In genomic region chr19:54256250-54257115, GRCh38 we compare ENCODE assay signal across 20 cellular contexts. TPM values are rescaled to one million over a fixed set of nuclear protein-coding genes. Genes with fewer than 3 reads are reported as not detected.
DNase-seq lines count a peak whose midpoint lies in the region; ATAC-seq and TF ChIP-seq lines count a peak whose summit lies in the region.
"Had no signal": no experiment of that assay in that cellular context is flagged by ENCODE, and none has a peak within 500 bp of the region (broad histone marks: within the 10 kb centered on the region; RNA-seq: fewer than 3 reads in every experiment).

No MANE protein-coding gene starts in this region.

- H3K36me3 Mint-ChIP-seq in chondrocyte (ENCODE audit: low read depth): no peaks in the 10 kb centered on the region
- H3K36me3 Mint-ChIP-seq in naive thymus-derived CD8-positive, alpha-beta T cell: no peaks in the 10 kb centered on the region
- H3K36me3 Mint-ChIP-seq: CD14-positive monocyte had no signal

- H3K4me3 Mint-ChIP-seq in chondrocyte (ENCODE audit: unreplicated experiment): no peak overlapping the region
- H3K4me3 Mint-ChIP-seq in naive thymus-derived CD8-positive, alpha-beta T cell: no peak overlapping the region

- H3K36me3 ChIP-seq in heart right ventricle (no peaks in the 10 kb centered on the region), lower lobe of right lung (no peaks in the 10 kb centered on the region), spleen (peaks cover 0 to 28% (median 0%) of the 10 kb centered on the region in 6 donors), tibial nerve (no peaks in the 10 kb centered on the region)

- intact Hi-C loops in heart right ventricle (cut with DNase I) (no loop called here), left cardiac atrium (cut with DNase I) (no loop called here), lower lobe of right lung (cut with DNase I) (no loop called here), spleen (cut with DNase I; ENCODE audit: low total_unique reads) (no loop called here)

- DNase-seq in heart right ventricle: no peak
- DNase-seq in left cardiac atrium: no peak
- DNase-seq in chondrocyte (ENCODE audit: low spot score): peak; percentile 80
- no peak for DNase-seq in lower lobe of right lung
- no peak for DNase-seq in spleen
- DNase-seq in tibial nerve (ENCODE audit: low spot score in 2 of 2): no peak
- no peak for DNase-seq in HuH-7 (ENCODE audit: low spot score)
- DNase-seq in naive thymus-derived CD8-positive, alpha-beta T cell: no peak
- DNase-seq: DMS 273 treated with DMSO at 0.1 percent for 48 hours, GDM1, GM23248, NCI-H1436 treated with DMSO at 0.1 percent for 48 hours, NCI-H2081, NCI-H510A, NCI-H82, PC-3 had no signal

- POLR2A ChIA-PET in naive thymus-derived CD8-positive, alpha-beta T cell (lab: Charles Lee): no interaction called here

- H3K27ac ChIP-seq in heart right ventricle: peak overlapping the region in 4 of 10 donors; percentile 34 to 75 (median 46)
- no peak overlapping the region for H3K27ac ChIP-seq in lower lobe of right lung
- peak overlapping the region; percentile 27 to 77 (median 63) for H3K27ac ChIP-seq in spleen
- no peak overlapping the region for H3K27ac ChIP-seq in tibial nerve
- H3K27ac ChIP-seq: GM23248, RWPE1 had no signal

- peaks cover 23% of the 10 kb centered on the region for H3K27me3 Mint-ChIP-seq in chondrocyte (ENCODE audit: low read depth)
- peaks cover 0 to 22% (median 8%) of the 10 kb centered on the region in 5 donors for H3K27me3 Mint-ChIP-seq in naive thymus-derived CD8-positive, alpha-beta T cell

- H3K27ac Mint-ChIP-seq in chondrocyte (ENCODE audit: unreplicated experiment): no peak overlapping the region
- H3K27ac Mint-ChIP-seq in naive thymus-derived CD8-positive, alpha-beta T cell: no peak overlapping the region

- TF ChIP-seq POLR2A in spleen (IDR thresholded peaks at IDR 0.05): no peak
- TF ChIP-seq POLR2A in tibial nerve (IDR thresholded peaks at IDR 0.05): no peak

- no peak for TF ChIP-seq EP300 in tibial nerve (IDR thresholded peaks at IDR 0.05)

- H3K27me3 ChIP-seq in heart right ventricle (peaks cover 0 to 62% (median 51%) of the 10 kb centered on the region in 7 donors), lower lobe of right lung (ENCODE audit: low read depth) (peaks cover 36% of the 10 kb centered on the region), spleen (replicated peaks in 1 of 7) (peaks cover 0 to 59% (median 0%) of the 10 kb centered on the region in 7 donors), tibial nerve (peaks cover 0 to 34% of the 10 kb centered on the region in 2 donors)

- H3K4me1 ChIP-seq in heart right ventricle (peaks cover 0 to 9% (median 0%) of the 10 kb centered on the region in 9 donors), lower lobe of right lung (no peaks in the 10 kb centered on the region), spleen (peaks cover 0 to 55% (median 17%) of the 10 kb centered on the region in 6 donors), tibial nerve (no peaks in the 10 kb centered on the region)

- WGBS in heart right ventricle, 2 donors: 65 to 66% methylated on average over 19 of the region's 19 CpGs
- WGBS in spleen, 5 donors: 63 to 76% (median 71%) methylated on average over 13 to 19 of the region's 19 CpGs
- WGBS in tibial nerve, 2 donors: 67 to 77% methylated on average over 13 to 17 of the region's 19 CpGs

- H3K9me3 ChIP-seq in heart right ventricle: no peaks in the 10 kb centered on the region
- H3K9me3 ChIP-seq in lower lobe of right lung: no peaks in the 10 kb centered on the region
- no peaks in the 10 kb centered on the region for H3K9me3 ChIP-seq in spleen
- no peaks in the 10 kb centered on the region for H3K9me3 ChIP-seq in tibial nerve

- H3K4me1 Mint-ChIP-seq in chondrocyte (ENCODE audit: low read depth): no peaks in the 10 kb centered on the region
- no peaks in the 10 kb centered on the region for H3K4me1 Mint-ChIP-seq in naive thymus-derived CD8-positive, alpha-beta T cell

- TF ChIP-seq CTCF in heart right ventricle (IDR thresholded peaks at IDR 0.05): no peak
- no peak for TF ChIP-seq CTCF in chondrocyte (IDR thresholded peaks at IDR 0.05)
- TF ChIP-seq CTCF in lower lobe of right lung (IDR thresholded peaks at IDR 0.05): no peak
- TF ChIP-seq CTCF in spleen (IDR thresholded peaks at IDR 0.05 in 8 of 11, conservative IDR thresholded peaks at IDR 0.05 in 3 of 11): no peak
- TF ChIP-seq CTCF in tibial nerve (IDR thresholded peaks at IDR 0.05): no peak

- no peaks in the 10 kb centered on the region for H3K9me3 Mint-ChIP-seq in chondrocyte (ENCODE audit: low read depth)
- H3K9me3 Mint-ChIP-seq in naive thymus-derived CD8-positive, alpha-beta T cell: no peaks in the 10 kb centered on the region

- peak in 2 of 8 donors; percentile 36 to 48 for ATAC-seq in heart right ventricle
- no peak for ATAC-seq in left cardiac atrium
- ATAC-seq in lower lobe of right lung: no peak
- no peak for ATAC-seq in naive thymus-derived CD8-positive, alpha-beta T cell
- ATAC-seq: GM12878, K562, PC-3 had no signal

- H3K4me3 ChIP-seq in heart right ventricle (peak overlapping the region in 6 of 10 donors; percentile 2 to 47 (median 30)), lower lobe of right lung (peak overlapping the region; percentile 21), spleen (peak overlapping the region in 7 of 8 donors; percentile 6 to 62 (median 31)), tibial nerve (peak overlapping the region in 1 of 4 donors; percentile 34)
- H3K4me3 ChIP-seq: GM12878, GM23248, K562 had no signal

RNA-seq across cellular contexts. Expression of gene LILRB5, which starts 0.6 kb away (rescaled TPM):
- total RNA-seq in heart right ventricle (10 to 100 TPM in 2 of 10 donors, 1 to 10 TPM in 8; 1.6 to 10.6 (median 3.2) TPM), left cardiac atrium (10 to 100 TPM; 15.1 to 21.4 TPM), chondrocyte (not detected in 3 replicates), lower lobe of right lung (16.0 TPM), spleen (100 to 1,000 TPM in 1 of 7 donors, 10 to 100 TPM in 6; 38.9 to 112 (median 79.6) TPM), tibial nerve (10 to 100 TPM in 3 of 4 donors, 1 to 10 TPM in 1; 8.3 to 49.5 (median 17.0) TPM)
- polyA plus RNA-seq in heart right ventricle (1 to 10 TPM; 1.8 to 9.1 TPM), spleen (10 to 100 TPM in 2 of 3 donors, 1 to 10 TPM in 1; 3.8 to 41.2 (median 23.9) TPM)
- under 1 TPM; 0.22 to 0.52 TPM for total RNA-seq in naive thymus-derived CD8-positive, alpha-beta T cell
- not detected for polyA plus RNA-seq in naive thymus-derived CD8-positive, alpha-beta T cell
- total RNA-seq: GM23248, K562, PC-3 had no signal
- polyA plus RNA-seq: GM23248, K562 had no signal

RNA-seq across cellular contexts. Expression of gene LILRA6, which starts 13.9 kb away (rescaled TPM):
- 1 to 10 TPM in 6 of 10 donors, under 1 TPM in 3, not detected in 1; 0.48 to 9.4 (median 1.3) TPM for total RNA-seq in heart right ventricle
- 1 to 10 TPM; 1.1 to 1.5 TPM for polyA plus RNA-seq in heart right ventricle
- total RNA-seq in left cardiac atrium: 1 to 10 TPM; 6.0 to 6.5 TPM
- total RNA-seq in chondrocyte: not detected in 3 replicates
- total RNA-seq in lower lobe of right lung: 36.9 TPM
- 10 to 100 TPM; 21.5 to 77.5 (median 38.3) TPM for total RNA-seq in spleen
- polyA plus RNA-seq in spleen: 1 to 10 TPM; 1.2 to 8.2 (median 6.7) TPM
- 10 to 100 TPM in 1 of 4 donors, 1 to 10 TPM in 1, under 1 TPM in 2; 0.22 to 10.2 (median 0.90) TPM for total RNA-seq in tibial nerve
- under 1 TPM; 0.25 to 0.39 TPM for total RNA-seq in naive thymus-derived CD8-positive, alpha-beta T cell
- polyA plus RNA-seq in naive thymus-derived CD8-positive, alpha-beta T cell: not detected
- total RNA-seq: GM23248, K562, PC-3 had no signal
- polyA plus RNA-seq: GM23248 had no signal

RNA-seq across cellular contexts. Expression of gene LILRB2, which starts 24.4 kb away (rescaled TPM):
- total RNA-seq in heart right ventricle (10 to 100 TPM in 1 of 10 donors, 1 to 10 TPM in 9; 1.1 to 20.1 (median 2.0) TPM), left cardiac atrium (1 to 10 TPM; 3.3 to 5.5 TPM), chondrocyte (not detected in 3 replicates), lower lobe of right lung (26.1 TPM), spleen (100 to 1,000 TPM in 3 of 7 donors, 10 to 100 TPM in 4; 52.9 to 209 (median 94.5) TPM), tibial nerve (1 to 10 TPM; 1.6 to 8.4 (median 4.4) TPM)
- polyA plus RNA-seq in heart right ventricle (1 to 10 TPM; 2.6 to 2.8 TPM), spleen (10 to 100 TPM; 10.2 to 26.0 (median 23.8) TPM)
- under 1 TPM; 0.47 TPM for total RNA-seq in naive thymus-derived CD8-positive, alpha-beta T cell
- not detected for polyA plus RNA-seq in naive thymus-derived CD8-positive, alpha-beta T cell
- total RNA-seq: GM23248, K562, PC-3 had no signal
- polyA plus RNA-seq: GM23248, K562 had no signal

RNA-seq across cellular contexts. Expression of gene LILRB3, which starts 33.7 kb away (rescaled TPM):
- total RNA-seq in heart right ventricle (10 to 100 TPM in 1 of 10 donors, 1 to 10 TPM in 6, under 1 TPM in 3; 0.71 to 18.3 (median 2.0) TPM), left cardiac atrium (10 to 100 TPM in 1 of 2 donors, 1 to 10 TPM in 1; 8.5 to 10.5 TPM), chondrocyte (not detected in 3 replicates), lower lobe of right lung (85.6 TPM), spleen (100 to 1,000 TPM in 3 of 7 donors, 10 to 100 TPM in 4; 61.5 to 443 (median 97.5) TPM), tibial nerve (10 to 100 TPM in 2 of 4 donors, 1 to 10 TPM in 2; 4.4 to 98.1 (median 16.5) TPM)
- polyA plus RNA-seq in heart right ventricle (1 to 10 TPM; 2.5 TPM), spleen (10 to 100 TPM in 2 of 3 donors, 1 to 10 TPM in 1; 6.4 to 24.6 (median 22.5) TPM)
- under 1 TPM in 1 of 2 experiments, not detected in 1; 0.62 TPM for total RNA-seq in naive thymus-derived CD8-positive, alpha-beta T cell
- not detected for polyA plus RNA-seq in naive thymus-derived CD8-positive, alpha-beta T cell
- total RNA-seq: GM23248, K562, PC-3 had no signal

RNA-seq across cellular contexts. Expression of gene RPS9, which starts 55.8 kb away (rescaled TPM):
- 100 to 1,000 TPM; 550 to 734 (median 603) TPM for total RNA-seq in heart right ventricle
- polyA plus RNA-seq in heart right ventricle: 1,000 to 10,000 TPM; 1,335 to 2,571 TPM
- 100 to 1,000 TPM; 738 to 776 TPM for total RNA-seq in left cardiac atrium
- total RNA-seq in chondrocyte: 689 to 819 TPM (median 699 TPM) in 3 replicates
- total RNA-seq in lower lobe of right lung: 1,086 TPM
- total RNA-seq in spleen: 1,000 to 10,000 TPM; 1,182 to 2,757 (median 1,587) TPM
- 1,000 to 10,000 TPM; 6,196 to 7,306 (median 6,994) TPM for polyA plus RNA-seq in spleen
- total RNA-seq in tibial nerve: 1,000 to 10,000 TPM; 1,361 to 2,045 (median 1,633) TPM
- 1,000 to 10,000 TPM; 1,288 to 1,335 TPM for total RNA-seq in naive thymus-derived CD8-positive, alpha-beta T cell
- 1,000 to 10,000 TPM; 1,265 to 1,506 (median 1,311) TPM for polyA plus RNA-seq in naive thymus-derived CD8-positive, alpha-beta T cell

Comparison
In these comparisons a context has a peak if more than half of its experiments do, and no peak if none do; other contexts are left out.
1. H3K27ac ChIP-seq: peak in spleen (8 of 8); none in lower lobe of right lung (single experiment) and tibial nerve (0 of 4).